In the genomic region with DNA sequence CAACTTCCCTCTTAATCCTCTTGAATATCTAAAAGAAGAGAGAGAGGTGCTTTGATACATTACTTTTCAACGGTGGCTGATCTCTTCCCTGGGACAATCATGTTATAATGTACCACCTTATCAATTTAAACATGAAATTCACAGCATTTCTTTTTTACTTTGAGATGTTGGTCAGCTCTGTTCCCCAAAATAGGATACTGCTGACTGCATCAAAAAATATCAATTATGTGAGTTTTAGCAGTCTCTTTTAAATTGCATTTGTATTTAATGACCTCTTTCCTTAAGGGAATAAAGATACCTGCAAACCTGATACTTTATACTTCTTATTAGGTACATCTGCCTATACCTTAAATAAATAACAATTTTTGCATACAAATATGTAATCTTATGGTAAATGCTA, we compare ENCODE assay signal across 9 cellular contexts. TPM values are rescaled to one million over a fixed set of nuclear protein-coding genes. Genes with fewer than 3 reads are reported as not detected.
"Had no signal": no experiment of that assay in that cellular context is flagged by ENCODE, and none has a peak within 500 bp of the region (broad histone marks: within the 10 kb centered on the region; RNA-seq: fewer than 3 reads in every experiment).

No MANE protein-coding gene starts in this region.

- DNase-seq: GDM1, GF-D8 had no signal

- H3K4me3 ChIP-seq: GM12878 had no signal

- ATAC-seq: GM12878 had no signal

- FAIRE-seq: G401.6, GM12878, GM12891, GM12892, GM18507, GM19239 had no signal

RNA-seq across cellular contexts. Expression of gene MARCHF11, which starts 58.4 kb away (rescaled TPM):
- total RNA-seq: G401, GM12878 had no signal
